Comparison of ENCODE assay signal across 13 cellular contexts in the genomic region with DNA sequence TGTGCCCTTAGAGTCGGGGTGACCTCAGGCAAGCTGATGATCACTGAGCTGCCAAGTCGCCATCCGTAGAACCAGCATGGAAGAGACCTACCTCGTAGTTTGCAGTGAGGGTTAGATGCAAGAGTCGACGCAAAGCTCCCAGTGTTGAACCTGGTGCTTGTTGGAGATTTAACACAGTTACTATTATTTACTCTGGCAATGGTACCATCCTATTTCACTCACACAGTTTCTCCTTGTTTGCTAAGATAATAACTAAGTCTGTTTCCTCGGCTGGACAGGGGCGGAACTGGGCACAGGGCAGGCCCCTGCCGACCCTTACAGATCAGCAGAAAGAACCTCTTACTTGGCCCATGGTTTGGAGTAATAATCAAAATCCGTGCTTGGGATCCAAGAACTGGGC.
DNase-seq lines count a peak whose midpoint lies in the region; ATAC-seq and TF ChIP-seq lines count a peak whose summit lies in the region.
"Had no signal": no experiment of that assay in that cellular context is flagged by ENCODE, and none has a peak within 500 bp of the region (broad histone marks: within the 10 kb centered on the region; RNA-seq: fewer than 3 reads in every experiment).

No MANE protein-coding gene starts in this region.

- ATAC-seq in CD4-positive, CD25-positive, alpha-beta regulatory T cell (ENCODE audit: low read depth in 2 of 2): no peak
- ATAC-seq in left lobe of liver: peak; percentile 11
- no peak for ATAC-seq in GM21619 (IDR thresholded peaks at IDR 0.05; ENCODE audit: unreplicated experiment)
- ATAC-seq: Panc1 had no signal

- H3K27ac Mint-ChIP-seq in CD4-positive, CD25-positive, alpha-beta regulatory T cell: peak overlapping the region in 2 of 3 donors; percentile 23 to 43
- peak overlapping the region; percentile 63 for H3K27ac Mint-ChIP-seq in neural crest cell (ENCODE audit: unreplicated experiment)

- no peak for DNase-seq in CD4-positive, CD25-positive, alpha-beta regulatory T cell
- peak; percentile 58 for DNase-seq in LNCaP clone FGC (ENCODE audit: low read depth)
- no peak for DNase-seq in left lobe of liver (ENCODE audit: low spot score)
- no peak for DNase-seq in neural crest cell (ENCODE audit: low read depth, low spot score)
- DNase-seq in stimulated activated CD4-positive, alpha-beta T cell treated with anti-CD3 and anti-CD28 coated beads, Interleukin-2, amount 100 ng/mL, for 48 hours: no peak
- no peak for DNase-seq in posterior vena cava (ENCODE audit: low spot score)
- DNase-seq in erythroblast (lab: John Stamatoyannopoulos, UW): no peak
- DNase-seq: GOT3, MM.1S had no signal

- no peaks in the 10 kb centered on the region for H3K36me3 Mint-ChIP-seq in CD4-positive, CD25-positive, alpha-beta regulatory T cell
- no peaks in the 10 kb centered on the region for H3K36me3 Mint-ChIP-seq in neural crest cell (ENCODE audit: low read depth)

- no peaks in the 10 kb centered on the region for H3K4me1 ChIP-seq in CD4-positive, CD25-positive, alpha-beta regulatory T cell (ENCODE audit: control insufficient read depth, insufficient read depth, low read length, poor library complexity, severe bottlenecking)

- TF ChIP-seq POLR2A in erythroblast (IDR thresholded peaks at IDR 0.05; ENCODE audit: low read length): no peak

- no peak overlapping the region for H3K27ac ChIP-seq in CD4-positive, CD25-positive, alpha-beta regulatory T cell (ENCODE audit: insufficient read depth, low read length, poor library complexity, severe bottlenecking)
- H3K27ac ChIP-seq: RWPE1, SK-N-MC had no signal

- H3K4me1 Mint-ChIP-seq in CD4-positive, CD25-positive, alpha-beta regulatory T cell: peaks cover 0 to 7% (median 4%) of the 10 kb centered on the region in 4 donors
- H3K4me1 Mint-ChIP-seq in neural crest cell: peaks cover 36% of the 10 kb centered on the region

- H3K27me3 ChIP-seq in CD4-positive, CD25-positive, alpha-beta regulatory T cell (ENCODE audit: control insufficient read depth, insufficient read depth, low read length): no peaks in the 10 kb centered on the region

- H3K36me3 ChIP-seq in CD4-positive, CD25-positive, alpha-beta regulatory T cell (ENCODE audit: control insufficient read depth, insufficient read depth, low read length): no peaks in the 10 kb centered on the region

- H3K27me3 Mint-ChIP-seq in CD4-positive, CD25-positive, alpha-beta regulatory T cell: peaks cover 17% of the 10 kb centered on the region
- H3K27me3 Mint-ChIP-seq in neural crest cell (ENCODE audit: low read depth): no peaks in the 10 kb centered on the region

- H3K4me3 ChIP-seq in CD4-positive, CD25-positive, alpha-beta regulatory T cell (ENCODE audit: low read depth, low read length): no peak overlapping the region
- H3K4me3 ChIP-seq in LNCaP clone FGC (ENCODE audit: low read depth, low read length): no peak overlapping the region
- H3K4me3 ChIP-seq: SK-N-MC had no signal

- H3K9me3 ChIP-seq in CD4-positive, CD25-positive, alpha-beta regulatory T cell (ENCODE audit: control insufficient read depth in 2 of 2, low read length in 2 of 2): no peaks in the 10 kb centered on the region

- intact Hi-C loops in posterior vena cava (cut with DNase I): no loop called here

- H3K9me3 Mint-ChIP-seq in CD4-positive, CD25-positive, alpha-beta regulatory T cell: peaks cover 0 to 1% (median 0%) of the 10 kb centered on the region in 7 donors
- H3K9me3 Mint-ChIP-seq in neural crest cell: no peaks in the 10 kb centered on the region

- TF ChIP-seq CTCF in LNCaP clone FGC (IDR thresholded peaks at IDR 0.05; ENCODE audit: control insufficient read depth, extremely low read depth, insufficient read depth) (no peak), neural crest cell (conservative IDR thresholded peaks at IDR 0.05) (no peak)

- H3K4me3 Mint-ChIP-seq in CD4-positive, CD25-positive, alpha-beta regulatory T cell: no peak overlapping the region
- H3K4me3 Mint-ChIP-seq in neural crest cell: no peak overlapping the region
